Comparison of ENCODE assay signal across 16 cellular contexts in the genomic region with DNA sequence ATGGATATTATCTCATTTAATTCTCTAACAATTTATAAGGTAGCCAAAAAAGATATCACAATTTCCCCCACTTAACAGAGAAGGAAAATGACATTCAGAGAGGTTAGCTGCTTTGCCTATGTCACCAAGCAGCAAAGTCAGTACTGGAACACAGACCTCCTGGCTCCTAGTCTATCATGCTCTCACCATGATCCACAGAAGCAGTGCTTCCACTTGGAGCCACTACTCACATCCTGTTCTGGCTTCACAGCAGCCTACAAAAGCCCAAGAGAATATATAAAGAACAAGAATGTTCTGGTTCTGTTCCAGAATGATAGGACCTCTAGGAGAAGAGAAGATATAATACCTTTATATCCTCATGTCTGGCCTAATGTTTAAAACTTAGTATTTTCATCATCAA. TPM values are rescaled to one million over a fixed set of nuclear protein-coding genes. Genes with fewer than 3 reads are reported as not detected.
DNase-seq lines count a peak whose midpoint lies in the region; ATAC-seq lines count a peak whose summit lies in the region.
"Had no signal": no experiment of that assay in that cellular context is flagged by ENCODE, and none has a peak within 500 bp of the region (broad histone marks: within the 10 kb centered on the region; RNA-seq: fewer than 3 reads in every experiment).

No MANE protein-coding gene starts in this region.

- peak; percentile 56 for DNase-seq in ELR (ENCODE audit: low read depth)
- DNase-seq in NCI-H226: peak; percentile 20
- DNase-seq in dermis blood vessel endothelial cell: peak; percentile 62
- peak; percentile 19 to 61 for DNase-seq in lung microvascular endothelial cell (ENCODE audit: low read depth in 2 of 2)
- no peak for DNase-seq in GOT3 (lab: John Stamatoyannopoulos, UW)
- no peak for DNase-seq in NCI-H446 treated with DMSO at 0.1 percent for 48 hours (lab: John Stamatoyannopoulos, UW)
- no peak for DNase-seq in DMS 273 (lab: John Stamatoyannopoulos, UW; ENCODE audit: unreplicated experiment)
- DNase-seq: Caco-2, DMS79 treated with DMSO at 0.1 percent for 48 hours, Karpas-422, MV-4-11, NCI-H146, NCI-H2081 treated with DMSO at 0.1 percent for 48 hours, PC-9 had no signal

- no peak for ATAC-seq in GM21825 (IDR thresholded peaks at IDR 0.05; ENCODE audit: unreplicated experiment)
- ATAC-seq: A549 had no signal

RNA-seq across cellular contexts. Expression of gene SCUBE2, which starts 59.5 kb away (rescaled TPM):
- total RNA-seq in dermis blood vessel endothelial cell (3.5 and 3.9 TPM in 2 replicates), lung microvascular endothelial cell (0.87 and 0.99 TPM in 2 replicates)
- total RNA-seq: PC-9 had no signal

Comparison
In these comparisons a context has a peak if more than half of its experiments do, and no peak if none do; other contexts are left out.
1. DNase-seq: peak in ELR (single experiment), NCI-H226 (single experiment), dermis blood vessel endothelial cell (single experiment) and lung microvascular endothelial cell (2 of 2); none in GOT3 (single experiment), NCI-H446 treated with DMSO at 0.1 percent for 48 hours (single experiment) and DMS 273 (single experiment).